In the genomic region with DNA sequence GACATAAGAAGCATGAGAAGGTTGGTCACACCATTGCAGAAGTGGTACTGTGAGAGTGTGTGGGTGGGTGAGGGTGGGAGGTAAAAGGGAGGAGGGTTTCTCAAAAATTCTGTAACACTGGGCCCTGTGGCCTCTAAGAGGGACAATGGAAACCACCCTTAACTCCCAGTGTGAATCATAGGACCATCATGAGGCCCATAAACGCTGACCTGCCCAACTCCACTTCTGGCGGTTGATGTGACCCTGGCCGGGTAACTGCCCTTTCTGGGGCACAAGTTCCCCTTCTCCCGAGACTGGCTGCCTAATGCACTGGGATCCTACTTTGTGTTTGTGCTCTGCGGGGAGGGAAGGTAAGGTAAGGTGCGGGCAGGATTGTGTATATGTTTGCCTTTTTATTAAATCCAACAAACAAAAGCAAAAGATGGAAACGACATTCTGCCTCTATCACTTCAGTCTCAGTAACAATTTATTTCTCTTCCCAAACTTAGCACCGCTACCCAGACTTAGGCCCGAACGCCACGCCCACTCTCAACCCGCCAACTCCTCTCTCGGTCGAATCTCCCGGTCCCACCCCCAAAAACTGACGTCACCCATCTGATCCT, we compare ENCODE assay signal across 1 cellular context.
TF ChIP-seq lines count a peak whose summit lies in the region.

No MANE protein-coding gene starts in this region.

TF ChIP-seq in GM23338, 12 proteins besides CTCF, POLR2A, EP300 and RAD21 (continued from another document):
- TF ChIP-seq, protein P1, sequence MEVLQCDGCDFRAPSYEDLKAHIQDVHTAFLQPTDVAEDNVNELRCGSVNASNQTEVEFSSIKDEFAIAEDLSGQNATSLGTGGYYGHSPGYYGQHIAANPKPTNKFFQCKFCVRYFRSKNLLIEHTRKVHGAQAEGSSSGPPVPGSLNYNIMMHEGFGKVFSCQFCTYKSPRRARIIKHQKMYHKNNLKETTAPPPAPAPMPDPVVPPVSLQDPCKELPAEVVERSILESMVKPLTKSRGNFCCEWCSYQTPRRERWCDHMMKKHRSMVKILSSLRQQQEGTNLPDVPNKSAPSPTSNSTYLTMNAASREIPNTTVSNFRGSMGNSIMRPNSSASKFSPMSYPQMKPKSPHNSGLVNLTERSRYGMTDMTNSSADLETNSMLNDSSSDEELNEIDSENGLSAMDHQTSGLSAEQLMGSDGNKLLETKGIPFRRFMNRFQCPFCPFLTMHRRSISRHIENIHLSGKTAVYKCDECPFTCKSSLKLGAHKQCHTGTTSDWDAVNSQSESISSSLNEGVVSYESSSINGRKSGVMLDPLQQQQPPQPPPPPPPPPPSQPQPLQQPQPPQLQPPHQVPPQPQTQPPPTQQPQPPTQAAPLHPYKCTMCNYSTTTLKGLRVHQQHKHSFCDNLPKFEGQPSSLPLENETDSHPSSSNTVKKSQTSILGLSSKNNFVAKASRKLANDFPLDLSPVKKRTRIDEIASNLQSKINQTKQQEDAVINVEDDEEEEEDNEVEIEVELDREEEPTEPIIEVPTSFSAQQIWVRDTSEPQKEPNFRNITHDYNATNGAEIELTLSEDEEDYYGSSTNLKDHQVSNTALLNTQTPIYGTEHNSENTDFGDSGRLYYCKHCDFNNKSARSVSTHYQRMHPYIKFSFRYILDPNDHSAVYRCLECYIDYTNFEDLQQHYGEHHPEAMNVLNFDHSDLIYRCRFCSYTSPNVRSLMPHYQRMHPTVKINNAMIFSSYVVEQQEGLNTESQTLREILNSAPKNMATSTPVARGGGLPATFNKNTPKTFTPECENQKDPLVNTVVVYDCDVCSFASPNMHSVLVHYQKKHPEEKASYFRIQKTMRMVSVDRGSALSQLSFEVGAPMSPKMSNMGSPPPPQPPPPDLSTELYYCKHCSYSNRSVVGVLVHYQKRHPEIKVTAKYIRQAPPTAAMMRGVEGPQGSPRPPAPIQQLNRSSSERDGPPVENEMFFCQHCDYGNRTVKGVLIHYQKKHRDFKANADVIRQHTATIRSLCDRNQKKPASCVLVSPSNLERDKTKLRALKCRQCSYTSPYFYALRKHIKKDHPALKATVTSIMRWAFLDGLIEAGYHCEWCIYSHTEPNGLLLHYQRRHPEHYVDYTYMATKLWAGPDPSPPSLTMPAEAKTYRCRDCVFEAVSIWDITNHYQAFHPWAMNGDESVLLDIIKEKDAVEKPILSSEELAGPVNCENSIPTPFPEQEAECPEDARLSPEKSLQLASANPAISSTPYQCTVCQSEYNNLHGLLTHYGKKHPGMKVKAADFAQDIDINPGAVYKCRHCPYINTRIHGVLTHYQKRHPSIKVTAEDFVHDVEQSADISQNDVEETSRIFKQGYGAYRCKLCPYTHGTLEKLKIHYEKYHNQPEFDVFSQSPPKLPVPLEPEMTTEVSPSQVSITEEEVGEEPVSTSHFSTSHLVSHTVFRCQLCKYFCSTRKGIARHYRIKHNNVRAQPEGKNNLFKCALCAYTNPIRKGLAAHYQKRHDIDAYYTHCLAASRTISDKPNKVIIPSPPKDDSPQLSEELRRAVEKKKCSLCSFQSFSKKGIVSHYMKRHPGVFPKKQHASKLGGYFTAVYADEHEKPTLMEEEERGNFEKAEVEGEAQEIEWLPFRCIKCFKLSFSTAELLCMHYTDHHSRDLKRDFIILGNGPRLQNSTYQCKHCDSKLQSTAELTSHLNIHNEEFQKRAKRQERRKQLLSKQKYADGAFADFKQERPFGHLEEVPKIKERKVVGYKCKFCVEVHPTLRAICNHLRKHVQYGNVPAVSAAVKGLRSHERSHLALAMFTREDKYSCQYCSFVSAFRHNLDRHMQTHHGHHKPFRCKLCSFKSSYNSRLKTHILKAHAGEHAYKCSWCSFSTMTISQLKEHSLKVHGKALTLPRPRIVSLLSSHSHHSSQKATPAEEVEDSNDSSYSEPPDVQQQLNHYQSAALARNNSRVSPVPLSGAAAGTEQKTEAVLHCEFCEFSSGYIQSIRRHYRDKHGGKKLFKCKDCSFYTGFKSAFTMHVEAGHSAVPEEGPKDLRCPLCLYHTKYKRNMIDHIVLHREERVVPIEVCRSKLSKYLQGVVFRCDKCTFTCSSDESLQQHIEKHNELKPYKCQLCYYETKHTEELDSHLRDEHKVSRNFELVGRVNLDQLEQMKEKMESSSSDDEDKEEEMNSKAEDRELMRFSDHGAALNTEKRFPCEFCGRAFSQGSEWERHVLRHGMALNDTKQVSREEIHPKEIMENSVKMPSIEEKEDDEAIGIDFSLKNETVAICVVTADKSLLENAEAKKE (CRISPR knock-in tag; IDR thresholded peaks at IDR 0.05), result no peak
- TF ChIP-seq JUNB (IDR thresholded peaks at IDR 0.05; ENCODE audit: unreplicated experiment), result no peak
- TF ChIP-seq POLR2AphosphoS5 (IDR thresholded peaks at IDR 0.05; ENCODE audit: low read depth), result no peak
- TF ChIP-seq ZNF331 (CRISPR knock-in tag; IDR thresholded peaks at IDR 0.05; ENCODE audit: low read depth), result no peak
- TF ChIP-seq NANOG (IDR thresholded peaks at IDR 0.05; ENCODE audit: borderline replicate concordance), result no peak
- no peak for TF ChIP-seq EZH2phosphoT487 (IDR thresholded peaks at IDR 0.05; ENCODE audit: unreplicated experiment)
- TF ChIP-seq CREB1 (CRISPR knock-in tag; IDR thresholded peaks at IDR 0.05; ENCODE audit: low read depth), result no peak
- TF ChIP-seq EZH2 (IDR thresholded peaks at IDR 0.05; ENCODE audit: low read depth, unreplicated experiment), result no peak
